ENCODE assay signal across 10 cellular contexts in genomic region chr10:10589540-10589939, GRCh38.
DNase-seq lines count a peak whose midpoint lies in the region; ATAC-seq, FAIRE-seq and TF ChIP-seq lines count a peak whose summit lies in the region.
"Had no signal": no experiment of that assay in that cellular context is flagged by ENCODE, and none has a peak within 500 bp of the region (broad histone marks: within the 10 kb centered on the region; RNA-seq: fewer than 3 reads in every experiment).

No MANE protein-coding gene starts in this region.

- no peaks in the 10 kb centered on the region for H3K27me3 ChIP-seq in bronchial epithelial cell (ENCODE audit: control insufficient read depth, insufficient read depth, low read length)
- H3K27me3 ChIP-seq in H7 (ENCODE audit: control insufficient read depth, insufficient read depth, low read length), result no peaks in the 10 kb centered on the region
- H3K27me3 ChIP-seq: BLaER1 treated with 17β-estradiol and CSF1 and Interleukin-3, amounts not matched to agents 10 nM and 100 nM; SJSA1 had no signal

- no peak for TF ChIP-seq CTCF in bronchial epithelial cell (IDR thresholded peaks at IDR 0.05; ENCODE audit: insufficient read depth, low read length, severe bottlenecking)

- FAIRE-seq in bronchial epithelial cell (lab: Jason Lieb, UNC), result no peak

- H3K4me3 ChIP-seq in bronchial epithelial cell (ENCODE audit: low read depth, low read length), result no peak overlapping the region
- H3K4me3 ChIP-seq in H7 (ENCODE audit: insufficient read depth, low read depth, low read length), result no peak overlapping the region
- H3K4me3 ChIP-seq: BLaER1 treated with 17β-estradiol and CSF1 and Interleukin-3, amounts not matched to agents 10 nM and 100 nM; SJSA1 had no signal

- peak; percentile 44 for DNase-seq in activated CD4-positive, alpha-beta T cell treated with anti-CD3 and anti-CD28 coated beads for 48 hours
- DNase-seq in activated CD4-positive, alpha-beta T cell treated with anti-CD3 and anti-CD28 coated beads, Interleukin-2, amount 50 U/mL, for 1 hour, result no peak
- peak; percentile 66 for DNase-seq in bronchial epithelial cell (ENCODE audit: low read depth)
- DNase-seq in stimulated activated CD4-positive, alpha-beta T cell treated with anti-CD3 and anti-CD28 coated beads, TNF-alpha, amount 100 ng/mL, for 24 hours (ENCODE audit: low read depth in 3 of 3), result peak in 2 of 3 experiments; percentile 9 to 21
- no peak for DNase-seq in H7
- no peak for DNase-seq in SHP77 treated with DMSO at 0.1 percent for 48 hours (lab: John Stamatoyannopoulos, UW)
- no peak for DNase-seq in central memory CD4-positive, alpha-beta T cell

- peak; percentile 68 for ATAC-seq in HG03139 (IDR thresholded peaks at IDR 0.05; ENCODE audit: unreplicated experiment)

- H3K36me3 ChIP-seq in bronchial epithelial cell (ENCODE audit: control insufficient read depth, insufficient read depth, low read length), result no peaks in the 10 kb centered on the region
- H3K36me3 ChIP-seq in H7 (replicated peaks; ENCODE audit: control insufficient read depth, insufficient read depth, low read length), result no peaks in the 10 kb centered on the region
- H3K36me3 ChIP-seq: BLaER1 treated with 17β-estradiol and CSF1 and Interleukin-3, amounts not matched to agents 10 nM and 100 nM; SJSA1 had no signal

Comparison
In these comparisons a context has a peak if more than half of its experiments do, and no peak if none do; other contexts are left out.
1. DNase-seq: peak in activated CD4-positive, alpha-beta T cell treated with anti-CD3 and anti-CD28 coated beads for 48 hours (single experiment), bronchial epithelial cell (single experiment) and stimulated activated CD4-positive, alpha-beta T cell treated with anti-CD3 and anti-CD28 coated beads, TNF-alpha, amount 100 ng/mL, for 24 hours (2 of 3); none in activated CD4-positive, alpha-beta T cell treated with anti-CD3 and anti-CD28 coated beads, Interleukin-2, amount 50 U/mL, for 1 hour (single experiment), H7 (single experiment), SHP77 treated with DMSO at 0.1 percent for 48 hours (single experiment) and central memory CD4-positive, alpha-beta T cell (single experiment).